ENCODE assay signal across 20 cellular contexts in genomic region chr5:111813520-111813919, GRCh38.
"Had no signal": no experiment of that assay in that cellular context is flagged by ENCODE, and none has a peak within 500 bp of the region (broad histone marks: within the 10 kb centered on the region; RNA-seq: fewer than 3 reads in every experiment).

No MANE protein-coding gene starts in this region.

- H3K27me3 Mint-ChIP-seq: type B pancreatic cell had no signal

- H3K79me2 ChIP-seq: hepatocyte, parathyroid adenoma had no signal

- H3K36me3 ChIP-seq: prostate gland, right lobe of liver had no signal

- H3K27ac Mint-ChIP-seq: naive thymus-derived CD4-positive, alpha-beta T cell; nephron progenitor cell; type B pancreatic cell had no signal

- H3K4me1 Mint-ChIP-seq: nephron progenitor cell had no signal

- H3K4me3 ChIP-seq: dorsolateral prefrontal cortex, hepatocyte, lung, prostate gland, right lobe of liver had no signal

- H3K36me3 Mint-ChIP-seq: naive thymus-derived CD4-positive, alpha-beta T cell; type B pancreatic cell had no signal

- H3K9ac ChIP-seq: parathyroid adenoma had no signal

- DNase-seq: cortex of kidney; dorsolateral prefrontal cortex; effector CD8-positive, alpha-beta T cell; foreskin melanocyte; head of caudate nucleus; left colon; left ventricle myocardium superior; mesendoderm; naive thymus-derived CD4-positive, alpha-beta T cell; nephron progenitor cell; right lobe of liver; stimulated activated CD4-positive, alpha-beta T cell treated with anti-CD3 and anti-CD28 coated beads, Interleukin-15, amount 100 ng/mL, for 24 hours; stimulated activated CD4-positive, alpha-beta T cell treated with anti-CD3 and anti-CD28 coated beads, Interleukin-2, amount 100 ng/mL, for 24 hours; stimulated activated CD4-positive, alpha-beta T cell treated with anti-CD3 and anti-CD28 coated beads, Interleukin-4, amount 100 ng/mL, for 4 hours; stimulated activated naive CD4-positive, alpha-beta T cell treated with Interleukin-2 at 50 U/mL for 16 hours had no signal

- H3K27me3 ChIP-seq: dorsolateral prefrontal cortex, hepatocyte, right lobe of liver had no signal

- H3K27ac ChIP-seq: dorsolateral prefrontal cortex, hepatocyte, parathyroid adenoma, prostate gland, right lobe of liver had no signal

- H3K9me3 ChIP-seq: prostate gland, right lobe of liver had no signal

- H3K9me3 Mint-ChIP-seq: nephron progenitor cell, type B pancreatic cell had no signal

- H3K4me3 Mint-ChIP-seq: naive thymus-derived CD4-positive, alpha-beta T cell; nephron progenitor cell; type B pancreatic cell had no signal

- H3K4me2 ChIP-seq: hepatocyte had no signal

- H3K4me1 ChIP-seq: parathyroid adenoma, prostate gland had no signal

- H2AFZ ChIP-seq: hepatocyte, parathyroid adenoma had no signal

- ATAC-seq: left colon; left ventricle myocardium superior; naive thymus-derived CD4-positive, alpha-beta T cell; right lobe of liver had no signal
